ENCODE assay signal across 26 cellular contexts in the genomic region with DNA sequence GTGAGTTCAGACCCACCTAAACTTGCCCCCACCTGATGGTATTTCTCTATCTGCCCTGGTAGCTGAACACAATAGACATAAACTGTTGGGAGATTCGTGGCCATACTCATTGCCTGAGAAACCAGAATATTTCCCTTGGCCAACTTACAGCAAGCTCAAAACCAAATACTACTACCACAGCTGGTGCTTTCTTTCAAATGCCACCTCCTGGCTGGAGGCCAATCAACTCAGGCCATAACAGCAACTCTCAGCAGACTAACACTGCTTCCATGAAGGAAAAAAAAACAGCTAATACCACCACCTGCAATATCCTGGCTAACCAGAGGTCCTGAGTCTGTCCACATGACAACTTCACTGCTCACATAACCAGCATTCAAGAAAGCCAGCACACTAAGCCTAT.
DNase-seq lines count a peak whose midpoint lies in the region; ATAC-seq, FAIRE-seq and TF ChIP-seq lines count a peak whose summit lies in the region.
"Had no signal": no experiment of that assay in that cellular context is flagged by ENCODE, and none has a peak within 500 bp of the region (broad histone marks: within the 10 kb centered on the region; RNA-seq: fewer than 3 reads in every experiment).

No MANE protein-coding gene starts in this region.

- H3K4me2 ChIP-seq in mammary epithelial cell (ENCODE audit: insufficient read depth, low read depth, low read length) = no peak overlapping the region
- H3K4me2 ChIP-seq in OCI-LY7 (ENCODE audit: low read length) = no peak overlapping the region
- H3K4me2 ChIP-seq in H1 (ENCODE audit: insufficient read depth in 1 of 2, low read depth in 2 of 2, low read length in 2 of 2) = no peak overlapping the region
- H3K4me2 ChIP-seq: BLaER1, smooth muscle cell had no signal

- H2BK12ac ChIP-seq in H1 (ENCODE audit: low read depth, low read length) = no peak overlapping the region

- H3K4me1 ChIP-seq in mammary epithelial cell (ENCODE audit: insufficient read depth, low read length) (no peaks in the 10 kb centered on the region), OCI-LY7 (ENCODE audit: insufficient read depth, low read length, poor library complexity, severe bottlenecking) (no peaks in the 10 kb centered on the region), H1 (replicated peaks in 1 of 4; ENCODE audit: control insufficient read depth in 3 of 4, insufficient read depth in 4 of 4, low read length in 3 of 4) (no peaks in the 10 kb centered on the region), tibial nerve (no peaks in the 10 kb centered on the region)
- H3K4me1 ChIP-seq: BLaER1, Caco-2, colonic mucosa, left ventricle myocardium inferior had no signal

- no peaks in the 10 kb centered on the region for H3K9me2 ChIP-seq in OCI-LY7 (ENCODE audit: insufficient read depth, low read length)

- dilution Hi-C loops in mammary epithelial cell (cut with HindIII; ENCODE audit: low sequenced_read_pairs) = no loop called here

- H2BK15ac ChIP-seq in H1 (ENCODE audit: low read length) = 0 out of 2 replicates have a peak overlapping the region, but pooled peaks have one; percentile 46

- H2AFZ ChIP-seq in mammary epithelial cell (ENCODE audit: low read depth, low read length) = no peak overlapping the region
- H2AFZ ChIP-seq in OCI-LY7 (ENCODE audit: low read length) = 0 out of 2 replicates have a peak overlapping the region, but pooled peaks have one; percentile 13
- no peak overlapping the region; the same call in 1 of the 2 replicates for H2AFZ ChIP-seq in H1 (ENCODE audit: low read length)

- H3K27me3 ChIP-seq in mammary epithelial cell (ENCODE audit: insufficient read depth, low read length) (no peaks in the 10 kb centered on the region), H1 (replicated peaks in 1 of 4; ENCODE audit: control insufficient read depth in 3 of 4, extremely low read depth in 1 of 4, insufficient read depth in 3 of 4, low read length in 3 of 4) (no peaks in the 10 kb centered on the region), tibial nerve (no peaks in the 10 kb centered on the region)
- H3K27me3 ChIP-seq: BLaER1, colonic mucosa had no signal

- H2AK5ac ChIP-seq in H1 (ENCODE audit: low read depth, low read length) = no peak overlapping the region

- no peaks in the 10 kb centered on the region for H3K79me1 ChIP-seq in H1 (ENCODE audit: low read depth, low read length)

- H4K91ac ChIP-seq in H1 (replicated peaks; ENCODE audit: insufficient read length, low read length) = no peak overlapping the region

- TF ChIP-seq POLR2A in H1 (IDR thresholded peaks at IDR 0.05; ENCODE audit: control extremely low read depth in 1 of 2, low read depth in 2 of 2, low read length in 2 of 2) (no peak), tibial nerve (IDR thresholded peaks at IDR 0.05) (no peak)

- H3K23ac ChIP-seq in H1 (ENCODE audit: insufficient read length) = no peak overlapping the region

- no peak overlapping the region for H3K14ac ChIP-seq in H1 (ENCODE audit: insufficient read length)

- H4K20me1 ChIP-seq in mammary epithelial cell (ENCODE audit: insufficient read depth, low read length) = no peaks in the 10 kb centered on the region
- H4K20me1 ChIP-seq in OCI-LY7 (ENCODE audit: insufficient read depth, low read length) = no peaks in the 10 kb centered on the region
- no peaks in the 10 kb centered on the region for H4K20me1 ChIP-seq in H1 (replicated peaks in 1 of 2; ENCODE audit: control insufficient read depth in 1 of 2, insufficient read depth in 2 of 2, low read length in 2 of 2)
- H4K20me1 ChIP-seq: BLaER1 had no signal

- peak; percentile 5 for DNase-seq in MCF 10A (ENCODE audit: unreplicated experiment)
- no peak for DNase-seq in mammary epithelial cell
- DNase-seq in OCI-LY7 (ENCODE audit: low spot score) = no peak
- DNase-seq in H1 (ENCODE audit: low read depth in 1 of 2, low spot score in 2 of 2) = no peak
- DNase-seq in tibial nerve (ENCODE audit: low spot score in 2 of 2) = no peak
- DNase-seq in stimulated activated naive CD8-positive, alpha-beta T cell treated with anti-CD3 and anti-CD28 coated beads, Interleukin-15, Interleukin-2, amounts not matched to agents 100 U/mL and 50 U/mL, for 24 hours = no peak
- DNase-seq: activated CD4-positive, alpha-beta T cell treated with anti-CD3 and anti-CD28 coated beads for 4 hours; activated CD8-positive, alpha-beta memory T cell treated with anti-CD3 and anti-CD28 coated beads for 24 hours; activated gamma-delta T cell treated with Interleukin-2 at 50 U/mL for 16 hours; Caco-2; colonic mucosa; effector CD8-positive, alpha-beta T cell; islet precursor cell; KG1; left ventricle myocardium inferior; naive thymus-derived CD4-positive, alpha-beta T cell; NCI-H146; NCI-H226; NCI-H82; stimulated activated CD4-positive, alpha-beta T cell treated with anti-CD3 and anti-CD28 coated beads, Interleukin-2, amount 100 ng/mL, for 24 hours; trophoblast cell had no signal

- H3K23me2 ChIP-seq in H1 (ENCODE audit: low read depth, low read length) = no peaks in the 10 kb centered on the region

- no peak overlapping the region for H3K27ac Mint-ChIP-seq in MCF 10A (ENCODE audit: low read depth, unreplicated experiment)
- H3K27ac Mint-ChIP-seq: naive thymus-derived CD4-positive, alpha-beta T cell had no signal

- H3K4me3 ChIP-seq in mammary epithelial cell (replicated peaks in 1 of 3; ENCODE audit: insufficient read depth in 1 of 3, low read depth in 2 of 3, low read length in 3 of 3) (no peak overlapping the region), OCI-LY7 (ENCODE audit: low read depth, low read length, poor library complexity, severe bottlenecking) (no peak overlapping the region), H1 (ENCODE audit: extremely low read depth in 1 of 4, insufficient read depth in 2 of 4, low read depth in 3 of 4, low read length in 4 of 4) (no peak overlapping the region), tibial nerve (no peak overlapping the region)
- H3K4me3 ChIP-seq: BLaER1, colonic mucosa, left ventricle myocardium inferior, smooth muscle cell had no signal

- H3K36me3 ChIP-seq in mammary epithelial cell (ENCODE audit: insufficient read depth, low read length) (no peaks in the 10 kb centered on the region), OCI-LY7 (ENCODE audit: insufficient read depth, low read length) (no peaks in the 10 kb centered on the region), H1 (ENCODE audit: control insufficient read depth in 2 of 4, insufficient read depth in 4 of 4, low read length in 3 of 4) (no peaks in the 10 kb centered on the region), tibial nerve (no peaks in the 10 kb centered on the region)
- H3K36me3 ChIP-seq: BLaER1, colonic mucosa, left ventricle myocardium inferior had no signal

- H3K56ac ChIP-seq in H1 (replicated peaks; ENCODE audit: insufficient read length, low read depth, low read length) = no peak overlapping the region

- TF ChIP-seq RAD21 in H1 (IDR thresholded peaks at IDR 0.05 in 1 of 2, conservative IDR thresholded peaks at IDR 0.05 in 1 of 2; ENCODE audit: low read depth in 2 of 2, low read length in 2 of 2) = no peak

- BruUV-seq in MCF 10A (replicated peaks; lab: Mats Ljungman, UMichigan) (no TSS peak), mammary epithelial cell (replicated peaks; lab: Mats Ljungman, UMichigan) (no TSS peak), OCI-LY7 (replicated peaks; lab: Mats Ljungman, UMichigan) (no TSS peak)

- H4K8ac ChIP-seq in H1 (ENCODE audit: extremely low read depth, insufficient read depth, low read length) = no peak overlapping the region

- no peak for TF ChIP-seq EP300 in H1 (IDR thresholded peaks at IDR 0.05; ENCODE audit: borderline replicate concordance in 1 of 2, low read depth in 2 of 2, low read length in 2 of 2)
- no peak for TF ChIP-seq EP300 in tibial nerve (IDR thresholded peaks at IDR 0.05)

- TF ChIP-seq CTCF in MCF 10A (IDR thresholded peaks at IDR 0.05; ENCODE audit: unreplicated experiment) (no peak), mammary epithelial cell (conservative IDR thresholded peaks at IDR 0.05 in 1 of 2, IDR thresholded peaks at IDR 0.05 in 1 of 2; ENCODE audit: extremely low read depth in 1 of 2, insufficient read depth in 1 of 2, low read depth in 1 of 2, low read length in 2 of 2) (no peak), OCI-LY7 (conservative IDR thresholded peaks at IDR 0.05; ENCODE audit: low read length) (no peak), H1 (IDR thresholded peaks at IDR 0.05; ENCODE audit: control extremely low read depth in 1 of 3, insufficient read depth in 1 of 3, low read depth in 1 of 3, low read length in 3 of 3) (no peak), tibial nerve (IDR thresholded peaks at IDR 0.05) (no peak)

- 14% methylated on average over 1 of the region's 1 CpG for WGBS in mammary epithelial cell (ENCODE audit: low coverage, missing lambda C conversion rate)
- WGBS in H1 (ENCODE audit: extremely low coverage in 1 of 2, insufficient coverage in 1 of 2, insufficient read length in 1 of 2, insufficient replicate concordance in 2 of 2, low coverage in 1 of 2, low lambda C conversion rate in 2 of 2, missing lambda C conversion rate in 1 of 2), 2 experiments = 100% methylated on average over 1 of the region's 1 CpG; no CpG with 5 or more reads in 1 of the 2 experiments
- WGBS in tibial nerve, 2 donors = 63 to 71% methylated on average over 1 of the region's 1 CpG

- no peak for FAIRE-seq in H1 (lab: Jason Lieb, UNC)

- H3K9me3 ChIP-seq in mammary epithelial cell (replicated peaks; ENCODE audit: insufficient read depth, low read length) (peaks cover 15% of the 10 kb centered on the region), OCI-LY7 (ENCODE audit: low read length) (no peaks in the 10 kb centered on the region), H1 (ENCODE audit: insufficient read depth in 2 of 2, low read depth in 1 of 2, low read length in 1 of 2) (no peaks in the 10 kb centered on the region), tibial nerve (peaks cover 0 to 7% (median 0%) of the 10 kb centered on the region in 4 donors)
- H3K9me3 ChIP-seq: Caco-2, colonic mucosa, left ventricle myocardium inferior had no signal

- H3K4me1 Mint-ChIP-seq in MCF 10A (ENCODE audit: insufficient read depth, unreplicated experiment) = no peaks in the 10 kb centered on the region
- H3K4me1 Mint-ChIP-seq: naive thymus-derived CD4-positive, alpha-beta T cell had no signal

- no peak for ATAC-seq in stimulated activated naive CD8-positive, alpha-beta T cell treated with anti-CD3 and anti-CD28 coated beads, Interleukin-15, Interleukin-2, amounts not matched to agents 100 U/mL and 50 U/mL, for 24 hours
- ATAC-seq in GM18867 (IDR thresholded peaks at IDR 0.05; ENCODE audit: unreplicated experiment) (no peak), HG03354 (IDR thresholded peaks at IDR 0.05; ENCODE audit: poor library complexity, severe bottlenecking, unreplicated experiment) (no peak)
- ATAC-seq: naive thymus-derived CD4-positive, alpha-beta T cell had no signal

- no peaks in the 10 kb centered on the region for H3K36me3 Mint-ChIP-seq in MCF 10A (ENCODE audit: insufficient read depth, unreplicated experiment)
- H3K36me3 Mint-ChIP-seq: naive thymus-derived CD4-positive, alpha-beta T cell had no signal

- H3K27ac ChIP-seq in mammary epithelial cell (ENCODE audit: insufficient read depth, low read depth, low read length) (no peak overlapping the region), OCI-LY7 (ENCODE audit: low read depth, low read length, poor library complexity, severe bottlenecking) (no peak overlapping the region), H1 (ENCODE audit: low read depth, low read length) (no peak overlapping the region), tibial nerve (no peak overlapping the region)
- H3K27ac ChIP-seq: BLaER1, colonic mucosa, epithelial cell of prostate, left ventricle myocardium inferior had no signal

- no peak overlapping the region for H3K18ac ChIP-seq in H1 (ENCODE audit: extremely low read depth, low read length)

- POLR2A ChIA-PET in MCF 10A (lab: Yijun Ruan, JAX) = no interaction called here
- POLR2A ChIA-PET in OCI-LY7 (lab: Charles Lee) = interaction anchor here (0.5 to 1.3 kb wide), 2 partner anchors 14 to 460 kb away, joined by 3 read pairs; no protein-coding TSS in a partner anchor
- POLR2A ChIA-PET in H1 (lab: Charles Lee; ENCODE audit: partially characterized antibody) = no interaction called here

- intact Hi-C loops in MCF 10A (cut with micrococcal nuclease) = no loop called here
- intact Hi-C loops in mammary epithelial cell (cut with micrococcal nuclease) = no loop called here
- intact Hi-C loops in OCI-LY7 (cut with micrococcal nuclease; ENCODE audit: unreplicated experiment) = no loop called here

- no peak overlapping the region for H3K4me3 Mint-ChIP-seq in MCF 10A (ENCODE audit: unreplicated experiment)
- H3K4me3 Mint-ChIP-seq: naive thymus-derived CD4-positive, alpha-beta T cell had no signal

- H4K5ac ChIP-seq in H1 (ENCODE audit: insufficient read length, low read depth, low read length) = no peak overlapping the region

- no peaks in the 10 kb centered on the region for H3K27me3 Mint-ChIP-seq in MCF 10A (ENCODE audit: insufficient read depth, unreplicated experiment)

- in situ Hi-C loops in mammary epithelial cell (cut with MboI; ENCODE audit: low sequenced_read_pairs in 2 of 2) = no loop called here

- no peak overlapping the region for H2BK120ac ChIP-seq in H1 (replicated peaks; ENCODE audit: low read depth, low read length)

- CTCF ChIA-PET in MCF 10A (lab: Yijun Ruan, JAX) = interaction anchor here (0.7 kb wide), 1 partner anchor 315 kb away, joined by 3 read pairs; no protein-coding TSS in a partner anchor
- CTCF ChIA-PET in mammary epithelial cell (lab: Charles Lee; ENCODE audit: low non-redundant PET) = no interaction called here
- CTCF ChIA-PET in OCI-LY7 (lab: Charles Lee; ENCODE audit: unreplicated experiment) = no interaction called here
- CTCF ChIA-PET in H1 (lab: Charles Lee; ENCODE audit: partially characterized antibody) = interaction anchor here (0.6 kb wide), 1 partner anchor 144 kb away, joined by 3 read pairs; no protein-coding TSS in a partner anchor

- H3K9me3 Mint-ChIP-seq in MCF 10A (ENCODE audit: unreplicated experiment) = peaks cover 5% of the 10 kb centered on the region

- H3K79me2 ChIP-seq in mammary epithelial cell (ENCODE audit: insufficient read depth, low read length) = no peaks in the 10 kb centered on the region
- H3K79me2 ChIP-seq in OCI-LY7 (ENCODE audit: insufficient read depth, low read depth, low read length) = no peaks in the 10 kb centered on the region
- no peaks in the 10 kb centered on the region for H3K79me2 ChIP-seq in H1 (ENCODE audit: control insufficient read depth in 1 of 2, insufficient read depth in 2 of 2, low read length in 2 of 2)

- H2BK5ac ChIP-seq in H1 (ENCODE audit: low read depth, low read length) = no peak overlapping the region

- H3K4ac ChIP-seq in H1 (replicated peaks; ENCODE audit: insufficient read length, low read depth, low read length) = no peak overlapping the region

- H2BK20ac ChIP-seq in H1 (ENCODE audit: low read length) = no peak overlapping the region

- no peak overlapping the region for H3K9ac ChIP-seq in mammary epithelial cell (ENCODE audit: insufficient read depth, low read length)
- no peak overlapping the region for H3K9ac ChIP-seq in H1 (replicated peaks in 1 of 4; ENCODE audit: extremely low read depth in 1 of 4, low read depth in 3 of 4, low read length in 3 of 4)
- H3K9ac ChIP-seq: BLaER1 had no signal

Comparison
In these comparisons a context has a peak if more than half of its experiments do, and no peak if none do; other contexts are left out.
1. CTCF ChIA-PET loops: an anchor here in MCF 10A (0.7 kb wide) and H1 (0.6 kb wide); none called in mammary epithelial cell and OCI-LY7.